Comparison of ENCODE assay signal across 9 cellular contexts in genomic region chr4:75726577-75726976, GRCh38. TPM values are rescaled to one million over a fixed set of nuclear protein-coding genes. Genes with fewer than 3 reads are reported as not detected.
A peak's percentile ranks its signal among the peaks of the same experiment; 100 is the strongest.
DNase-seq lines count a peak whose midpoint lies in the region; ATAC-seq and TF ChIP-seq lines count a peak whose summit lies in the region.
"Had no signal": no experiment of that assay in that cellular context is flagged by ENCODE, and none has a peak within 500 bp of the region (broad histone marks: within the 10 kb centered on the region; RNA-seq: fewer than 3 reads in every experiment).

No MANE protein-coding gene starts in this region.

- H3K36me3 Mint-ChIP-seq in activated CD4-positive, alpha-beta T cell treated with anti-CD3 and anti-CD28 coated beads for 36 hours (ENCODE audit: low read depth) = peaks cover 10% of the 10 kb centered on the region
- peaks cover 12% of the 10 kb centered on the region for H3K36me3 Mint-ChIP-seq in T-helper 2 cell treated with Interferon-gamma antibody and Interleukin-4, amounts not matched to agents 5 μg/mL and 100 μg/mL, for 36 hours (ENCODE audit: low read depth)
- H3K36me3 Mint-ChIP-seq in stimulated activated memory B cell treated with anti-CD40 and anti-IgM and Interleukin-4, amounts not matched to agents 10 μg/mL and 1 μg/mL and 100 μg/mL, for 72 hours = peaks cover 11% of the 10 kb centered on the region

- peak overlapping the region; percentile 97 for H3K4me3 ChIP-seq in fibroblast of pulmonary artery (replicated peaks; ENCODE audit: low read depth, low read length)

- TF ChIP-seq CTCF in fibroblast of pulmonary artery (IDR thresholded peaks at IDR 0.05; ENCODE audit: low read length, missing control alignments) (no peak), GM13976 (IDR thresholded peaks at IDR 0.05; ENCODE audit: borderline replicate concordance, control extremely low read depth, extremely low read depth, insufficient read depth, missing control alignments) (no peak)

- intact Hi-C loops in activated CD4-positive, alpha-beta T cell treated with anti-CD3 and anti-CD28 coated beads for 36 hours (cut with DNase I, micrococcal nuclease) = no loop called here

- peak overlapping the region; percentile 41 for H3K27ac Mint-ChIP-seq in activated CD4-positive, alpha-beta T cell treated with anti-CD3 and anti-CD28 coated beads for 36 hours
- no peak overlapping the region for H3K27ac Mint-ChIP-seq in T-helper 2 cell treated with Interferon-gamma antibody and Interleukin-4, amounts not matched to agents 5 μg/mL and 100 μg/mL, for 36 hours
- peak overlapping the region; percentile 30 for H3K27ac Mint-ChIP-seq in stimulated activated memory B cell treated with anti-CD40 and anti-IgM and Interleukin-4, amounts not matched to agents 10 μg/mL and 1 μg/mL and 100 μg/mL, for 72 hours

- in situ Hi-C loops in GM13976 (cut with MboI; ENCODE audit: low sequenced_read_pairs, unreplicated experiment) = no loop called here

- POLR2A ChIA-PET in activated CD4-positive, alpha-beta T cell treated with anti-CD3 and anti-CD28 coated beads for 36 hours (lab: Charles Lee) = interaction anchor here (0.6 to 1.0 kb wide), 4 partner anchors 11 to 213 kb away, joined by 3 to 4 read pairs (median 3); partner anchors contain the start of genes RCHY1 and THAP6

- CTCF ChIA-PET in activated CD4-positive, alpha-beta T cell treated with anti-CD3 and anti-CD28 coated beads for 36 hours (lab: Charles Lee) = interaction anchor here (0.6 kb wide), 1 partner anchor 188 kb away, joined by 3 read pairs; no protein-coding TSS in a partner anchor

- H3K9me3 Mint-ChIP-seq in activated CD4-positive, alpha-beta T cell treated with anti-CD3 and anti-CD28 coated beads for 36 hours (ENCODE audit: low read depth) = no peaks in the 10 kb centered on the region
- H3K9me3 Mint-ChIP-seq in T-helper 2 cell treated with Interferon-gamma antibody and Interleukin-4, amounts not matched to agents 5 μg/mL and 100 μg/mL, for 36 hours = no peaks in the 10 kb centered on the region
- no peaks in the 10 kb centered on the region for H3K9me3 Mint-ChIP-seq in stimulated activated memory B cell treated with anti-CD40 and anti-IgM and Interleukin-4, amounts not matched to agents 10 μg/mL and 1 μg/mL and 100 μg/mL, for 72 hours

- H3K4me3 Mint-ChIP-seq in activated CD4-positive, alpha-beta T cell treated with anti-CD3 and anti-CD28 coated beads for 36 hours = peak overlapping the region; percentile 99
- H3K4me3 Mint-ChIP-seq in T-helper 2 cell treated with Interferon-gamma antibody and Interleukin-4, amounts not matched to agents 5 μg/mL and 100 μg/mL, for 36 hours = peak overlapping the region; percentile 100
- H3K4me3 Mint-ChIP-seq in stimulated activated memory B cell treated with anti-CD40 and anti-IgM and Interleukin-4, amounts not matched to agents 10 μg/mL and 1 μg/mL and 100 μg/mL, for 72 hours = peak overlapping the region; percentile 53

- H3K4me1 Mint-ChIP-seq in activated CD4-positive, alpha-beta T cell treated with anti-CD3 and anti-CD28 coated beads for 36 hours = peaks cover 52% of the 10 kb centered on the region
- H3K4me1 Mint-ChIP-seq in T-helper 2 cell treated with Interferon-gamma antibody and Interleukin-4, amounts not matched to agents 5 μg/mL and 100 μg/mL, for 36 hours (ENCODE audit: low read depth) = peaks cover 28% of the 10 kb centered on the region
- H3K4me1 Mint-ChIP-seq in stimulated activated memory B cell treated with anti-CD40 and anti-IgM and Interleukin-4, amounts not matched to agents 10 μg/mL and 1 μg/mL and 100 μg/mL, for 72 hours = peaks cover 50% of the 10 kb centered on the region

- DNase-seq in activated CD4-positive, alpha-beta T cell treated with anti-CD3 and anti-CD28 coated beads for 36 hours = no peak
- no peak for DNase-seq in activated CD4-positive, alpha-beta T cell treated with anti-CD3 and anti-CD28 coated beads for 48 hours
- DNase-seq in T-helper 2 cell treated with Interferon-gamma antibody and Interleukin-4, amounts not matched to agents 5 μg/mL and 100 μg/mL, for 36 hours (ENCODE audit: low spot score) = no peak
- DNase-seq in fibroblast of pulmonary artery (ENCODE audit: low read depth) (no peak), GM13976 (ENCODE audit: low spot score) (no peak), NCI-H1048 (lab: John Stamatoyannopoulos, UW) (no peak)
- DNase-seq in stimulated activated CD4-positive, alpha-beta T cell treated with anti-CD3 and anti-CD28 coated beads, Interleukin-4, amount 100 ng/mL, for 4 hours = no peak
- DNase-seq: stimulated activated CD4-positive, alpha-beta T cell treated with anti-CD3 and anti-CD28 coated beads, Interleukin-2, amount 100 ng/mL, for 48 hours had no signal

- H3K27me3 Mint-ChIP-seq in activated CD4-positive, alpha-beta T cell treated with anti-CD3 and anti-CD28 coated beads for 36 hours = no peaks in the 10 kb centered on the region
- no peaks in the 10 kb centered on the region for H3K27me3 Mint-ChIP-seq in T-helper 2 cell treated with Interferon-gamma antibody and Interleukin-4, amounts not matched to agents 5 μg/mL and 100 μg/mL, for 36 hours (ENCODE audit: low read depth)
- H3K27me3 Mint-ChIP-seq in stimulated activated memory B cell treated with anti-CD40 and anti-IgM and Interleukin-4, amounts not matched to agents 10 μg/mL and 1 μg/mL and 100 μg/mL, for 72 hours = no peaks in the 10 kb centered on the region

- no peak for ATAC-seq in activated CD4-positive, alpha-beta T cell treated with anti-CD3 and anti-CD28 coated beads for 36 hours
- no peak for ATAC-seq in stimulated activated memory B cell treated with anti-CD40 and anti-IgM and Interleukin-4, amounts not matched to agents 10 μg/mL and 1 μg/mL and 100 μg/mL, for 72 hours

RNA-seq across cellular contexts. Expression of gene USO1, which starts 2.2 kb away (rescaled TPM):
- 10 to 100 TPM; 55.2 to 56.7 TPM for total RNA-seq in activated CD4-positive, alpha-beta T cell treated with anti-CD3 and anti-CD28 coated beads for 36 hours

RNA-seq across cellular contexts. Expression of gene G3BP2, which starts 53.4 kb away (rescaled TPM):
- total RNA-seq in activated CD4-positive, alpha-beta T cell treated with anti-CD3 and anti-CD28 coated beads for 36 hours = 100 to 1,000 TPM; 127 to 137 TPM
